Comparison of ENCODE assay signal across 21 cellular contexts in the genomic region with DNA sequence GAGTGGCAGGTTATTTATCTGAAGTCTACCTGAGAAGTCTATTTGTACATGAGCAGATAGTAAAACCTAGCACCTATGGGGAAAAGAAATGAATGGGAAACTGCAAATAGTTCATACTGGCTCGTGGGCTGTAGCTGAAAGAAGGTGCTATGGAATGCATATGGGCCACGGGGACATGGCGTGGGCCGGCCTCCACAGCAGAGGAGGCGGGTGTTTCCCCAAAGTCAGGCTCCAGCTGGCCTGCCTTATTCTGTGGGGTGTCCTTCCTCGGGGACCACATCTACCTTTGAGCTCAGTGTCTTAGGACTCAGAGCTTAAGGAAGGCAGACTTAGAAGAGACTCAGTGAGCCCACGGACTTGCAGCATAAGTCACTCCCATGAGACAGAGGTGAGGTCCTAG.
DNase-seq lines count a peak whose midpoint lies in the region; ATAC-seq, FAIRE-seq and TF ChIP-seq lines count a peak whose summit lies in the region.
"Had no signal": no experiment of that assay in that cellular context is flagged by ENCODE, and none has a peak within 500 bp of the region (broad histone marks: within the 10 kb centered on the region; RNA-seq: fewer than 3 reads in every experiment).

No MANE protein-coding gene starts in this region.

- CTCF ChIA-PET in HEK293T (lab: Yijun Ruan, JAX), result no interaction called here

- POLR2A ChIA-PET in HEK293T (lab: Yijun Ruan, JAX), result no interaction called here

- DNase-seq in cardiac muscle cell (ENCODE audit: low read depth in 1 of 2, low spot score in 1 of 2), result no peak
- no peak for DNase-seq in Right ventricle myocardium inferior (ENCODE audit: missing footprints)
- DNase-seq in bronchial epithelial cell (ENCODE audit: low read depth), result no peak
- peak; percentile 7 for DNase-seq in occipital lobe (lab: John Stamatoyannopoulos, UW)
- no peak for DNase-seq in HEK293T (ENCODE audit: extremely low spot score)
- DNase-seq: AML-193; Caco-2; Calu3; CD4-positive, alpha-beta T cell; CD8-positive, alpha-beta T cell; DMS79 treated with DMSO at 0.1 percent for 48 hours; GF-D8 had no signal

- ATAC-seq in Right ventricle myocardium inferior, result no peak
- no peak for ATAC-seq in HG03135 (IDR thresholded peaks at IDR 0.05; ENCODE audit: unreplicated experiment)
- ATAC-seq: A549; CD8-positive, alpha-beta T cell had no signal

- H3K4me1 ChIP-seq in cardiac muscle cell (ENCODE audit: low read depth) (peaks cover 16% of the 10 kb centered on the region), BLaER1 (peaks cover 42% of the 10 kb centered on the region)
- H3K4me1 ChIP-seq: Caco-2 had no signal

- no peaks in the 10 kb centered on the region for H4K20me1 ChIP-seq in BLaER1

- TF ChIP-seq CTCF in cardiac muscle cell (IDR thresholded peaks at IDR 0.05; ENCODE audit: low read depth, low read length) (no peak), bronchial epithelial cell (IDR thresholded peaks at IDR 0.05; ENCODE audit: insufficient read depth, low read length, severe bottlenecking) (no peak)

- H3K4me3 ChIP-seq in cardiac muscle cell (no peak overlapping the region), BLaER1 (no peak overlapping the region), bronchial epithelial cell (ENCODE audit: low read depth, low read length) (no peak overlapping the region)
- H3K4me3 ChIP-seq: A549 had no signal

- H3K4me2 ChIP-seq in BLaER1, result peak overlapping the region; percentile 81
- H3K4me2 ChIP-seq: A549 had no signal

- H3K36me3 ChIP-seq in cardiac muscle cell, result no peaks in the 10 kb centered on the region
- no peaks in the 10 kb centered on the region for H3K36me3 ChIP-seq in BLaER1
- no peaks in the 10 kb centered on the region for H3K36me3 ChIP-seq in bronchial epithelial cell (ENCODE audit: control insufficient read depth, insufficient read depth, low read length)

- H3K27me3 ChIP-seq in cardiac muscle cell (no peaks in the 10 kb centered on the region), BLaER1 (no peaks in the 10 kb centered on the region), bronchial epithelial cell (ENCODE audit: control insufficient read depth, insufficient read depth, low read length) (no peaks in the 10 kb centered on the region)

- no peak overlapping the region for H3K9ac ChIP-seq in BLaER1

- H3K9me3 ChIP-seq in cardiac muscle cell (ENCODE audit: low read depth), result no peaks in the 10 kb centered on the region
- H3K9me3 ChIP-seq in BLaER1, result no peaks in the 10 kb centered on the region
- H3K9me3 ChIP-seq: A549, Caco-2 had no signal

- H3K27ac ChIP-seq in cardiac muscle cell (peak overlapping the region; percentile 73), BLaER1 (peak overlapping the region; percentile 64)
- H3K27ac ChIP-seq: 22Rv1, A549, C4-2B had no signal

- intact Hi-C loops in Right ventricle myocardium inferior (cut with DNase I), result no loop called here

- FAIRE-seq in bronchial epithelial cell (lab: Jason Lieb, UNC), result peak; percentile 13
- FAIRE-seq: A549, D721Med, G401.6, GM12891, GM19239 had no signal

TF ChIP-seq in HEK293T, 16 proteins besides CTCF, POLR2A, EP300 and RAD21:
- no peak for TF ChIP-seq L3MBTL2 (conservative IDR thresholded peaks at IDR 0.05)
- TF ChIP-seq FOXK2 (IDR thresholded peaks at IDR 0.05), result no peak
- no peak for TF ChIP-seq CTBP1 (IDR thresholded peaks at IDR 0.05; ENCODE audit: borderline replicate concordance)
- no peak for TF ChIP-seq ARNT (IDR thresholded peaks at IDR 0.05)
- TF ChIP-seq SUZ12 (IDR thresholded peaks at IDR 0.05), result no peak
- TF ChIP-seq BHLHE40 (IDR thresholded peaks at IDR 0.05; ENCODE audit: borderline replicate concordance), result no peak
